27 cellular contexts compared by ENCODE assay signal in the genomic region with DNA sequence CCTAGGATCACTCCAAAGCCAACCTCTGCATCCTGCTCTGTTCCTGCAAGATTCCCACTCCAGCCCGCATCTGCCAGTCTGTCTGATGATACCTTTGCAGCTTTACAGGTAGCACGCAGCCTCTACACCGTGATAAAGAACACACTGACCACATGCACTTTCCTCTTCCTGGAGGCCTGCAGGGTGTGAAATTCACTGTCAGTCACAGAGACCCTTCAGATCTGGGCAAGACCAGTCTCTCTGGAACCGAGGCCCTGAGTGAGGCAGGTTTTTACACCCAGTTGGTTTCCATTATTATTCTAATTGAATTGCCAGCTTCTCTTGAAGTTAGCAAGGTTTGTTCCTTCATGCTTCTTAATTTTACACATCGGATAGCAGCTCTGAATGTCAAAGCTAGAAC. TPM values are rescaled to one million over a fixed set of nuclear protein-coding genes. Genes with fewer than 3 reads are reported as not detected.
"Had no signal": no experiment of that assay in that cellular context is flagged by ENCODE, and none has a peak within 500 bp of the region (broad histone marks: within the 10 kb centered on the region; RNA-seq: fewer than 3 reads in every experiment).

No MANE protein-coding gene starts in this region.

- ATAC-seq: activated CD4-positive, alpha-beta T cell treated with anti-CD3 and anti-CD28 coated beads for 36 hours; Panc1; Right ventricle myocardium inferior had no signal

- H3K9ac ChIP-seq: SK-N-SH had no signal

- H3K9me2 ChIP-seq: SK-N-SH had no signal

- H3K9me3 Mint-ChIP-seq: activated naive CD8-positive, alpha-beta T cell treated with anti-CD3 and anti-CD28 coated beads, Interleukin-2, amount 10 ng/mL, durations not matched to agents 7 days and 5 days had no signal

- H3K4me1 ChIP-seq: adrenal gland, SJCRH30 had no signal

- H3K36me3 Mint-ChIP-seq: activated naive CD8-positive, alpha-beta T cell treated with anti-CD3 and anti-CD28 coated beads, Interleukin-2, amount 10 ng/mL, durations not matched to agents 7 days and 5 days had no signal

- H3K9me3 ChIP-seq: adrenal gland, MG63, SJCRH30, SK-N-SH had no signal

- H3K4me3 ChIP-seq: adrenal gland, MG63, SJCRH30 had no signal

- DNase-seq: activated CD4-positive, alpha-beta memory T cell treated with anti-CD3 and anti-CD28 coated beads, Interleukin-2, amount 10 ng/mL, durations not matched to agents 7 days and 5 days; activated CD4-positive, alpha-beta T cell treated with anti-CD3 and anti-CD28 coated beads for 36 hours; activated CD4-positive, alpha-beta T cell treated with anti-CD3 and anti-CD28 coated beads, Interleukin-2, amount 50 U/mL, for 1 hour; activated CD8-positive, alpha-beta memory T cell treated with anti-CD3 and anti-CD28 coated beads, Interleukin-2, amount 50 U/mL, for 4 hours; activated naive CD4-positive, alpha-beta T cell treated with anti-CD3 and anti-CD28 coated beads, Interleukin-2, amount 50 U/mL, for 16 hours; activated naive CD8-positive, alpha-beta T cell treated with anti-CD3 and anti-CD28 coated beads, Interleukin-2, amount 10 ng/mL, durations not matched to agents 7 days and 5 days; activated T-cell treated with anti-CD3 and anti-CD28 coated beads, Interleukin-2, amount 50 U/mL, for 1 hour; adrenal gland; anterior cingulate cortex; MG63; MV-4-11; NCI-H1092 treated with DMSO at 0.1 percent for 48 hours; NCI-H1417 treated with DMSO at 0.1 percent for 48 hours; NCI-H1694; NCI-H2081; NCI-H510A treated with DMSO at 0.1 percent for 48 hours; NCI-H69; NK-92 treated with Interleukin-12 subunit alpha and Interleukin-12 subunit beta, amount 100 ng/mL, for 24 hours; OCI-M1; RPMI8226; SJCRH30; SK-N-SH; T-helper 1 cell had no signal

- H3K4me1 Mint-ChIP-seq: activated CD4-positive, alpha-beta memory T cell treated with anti-CD3 and anti-CD28 coated beads, Interleukin-2, amount 10 ng/mL, durations not matched to agents 7 days and 5 days; activated CD4-positive, alpha-beta T cell treated with anti-CD3 and anti-CD28 coated beads for 36 hours; activated naive CD8-positive, alpha-beta T cell treated with anti-CD3 and anti-CD28 coated beads, Interleukin-2, amount 10 ng/mL, durations not matched to agents 7 days and 5 days had no signal

- H3K36me3 ChIP-seq: adrenal gland, MG63, SJCRH30 had no signal

- H3K4me3 Mint-ChIP-seq: activated CD4-positive, alpha-beta memory T cell treated with anti-CD3 and anti-CD28 coated beads, Interleukin-2, amount 10 ng/mL, durations not matched to agents 7 days and 5 days; activated CD4-positive, alpha-beta T cell treated with anti-CD3 and anti-CD28 coated beads for 36 hours; activated naive CD8-positive, alpha-beta T cell treated with anti-CD3 and anti-CD28 coated beads, Interleukin-2, amount 10 ng/mL, durations not matched to agents 7 days and 5 days had no signal

- H3K27ac Mint-ChIP-seq: activated CD4-positive, alpha-beta memory T cell treated with anti-CD3 and anti-CD28 coated beads, Interleukin-2, amount 10 ng/mL, durations not matched to agents 7 days and 5 days; activated CD4-positive, alpha-beta T cell treated with anti-CD3 and anti-CD28 coated beads for 36 hours; activated naive CD8-positive, alpha-beta T cell treated with anti-CD3 and anti-CD28 coated beads, Interleukin-2, amount 10 ng/mL, durations not matched to agents 7 days and 5 days had no signal

- H3K27me3 ChIP-seq: MG63, SJCRH30 had no signal

- H3K4me2 ChIP-seq: SK-N-SH had no signal

- H3K27ac ChIP-seq: adrenal gland, SJCRH30, VCaP had no signal

RNA-seq across cellular contexts. Expression of a gene that starts 30.5 kb away (rescaled TPM):
- total RNA-seq: activated CD4-positive, alpha-beta memory T cell treated with anti-CD3 and anti-CD28 coated beads, Interleukin-2, amount 10 ng/mL, durations not matched to agents 7 days and 5 days; activated CD4-positive, alpha-beta T cell treated with anti-CD3 and anti-CD28 coated beads for 36 hours; activated naive CD8-positive, alpha-beta T cell treated with anti-CD3 and anti-CD28 coated beads, Interleukin-2, amount 10 ng/mL, durations not matched to agents 7 days and 5 days; SJCRH30; T-helper 2 cell treated with Interferon-gamma antibody and Interleukin-4, amounts not matched to agents 100 ng/mL and 5 ng/mL, for 36 hours had no signal
